In genomic region chr2:79621755-79622154, GRCh38 we compare ENCODE assay signal across 20 cellular contexts.
A peak's percentile ranks its signal among the peaks of the same experiment; 100 is the strongest.
DNase-seq lines count a peak whose midpoint lies in the region; ATAC-seq, FAIRE-seq and TF ChIP-seq lines count a peak whose summit lies in the region.
"Had no signal": no experiment of that assay in that cellular context is flagged by ENCODE, and none has a peak within 500 bp of the region (broad histone marks: within the 10 kb centered on the region; RNA-seq: fewer than 3 reads in every experiment).

No MANE protein-coding gene starts in this region.

- peak overlapping the region; percentile 21 to 25; a peak in 3 of 6 replicates for H3K27ac ChIP-seq in A549
- H3K27ac ChIP-seq in IMR-90 (ENCODE audit: insufficient read depth, low read length) = no peak overlapping the region
- peak overlapping the region; percentile 42 for H3K27ac ChIP-seq in smooth muscle cell (ENCODE audit: low read depth)
- H3K27ac ChIP-seq: BLaER1 treated with 17β-estradiol and CSF1 and Interleukin-3, amounts not matched to agents 10 nM and 100 nM; C4-2B had no signal

- H3K79me1 ChIP-seq in IMR-90 (ENCODE audit: low read depth in 1 of 2, low read length in 2 of 2) = no peaks in the 10 kb centered on the region

- dilution Hi-C loops in IMR-90 (cut with HindIII; ENCODE audit: low sequenced_read_pairs, unreplicated experiment) = no loop called here

- no peak overlapping the region for H2BK15ac ChIP-seq in IMR-90 (ENCODE audit: low read depth, low read length)

- H3K4me3 ChIP-seq in A549 (no peak overlapping the region), IMR-90 (ENCODE audit: insufficient read depth, low read depth, low read length) (no peak overlapping the region), smooth muscle cell (no peak overlapping the region)
- H3K4me3 ChIP-seq: BLaER1 treated with 17β-estradiol and CSF1 and Interleukin-3, amounts not matched to agents 10 nM and 100 nM had no signal

- no peak overlapping the region for H2BK120ac ChIP-seq in IMR-90 (ENCODE audit: low read depth, low read length)

- no peak overlapping the region for H2AK9ac ChIP-seq in IMR-90 (replicated peaks; ENCODE audit: low read depth, low read length, poor library complexity)

- ATAC-seq in A549 (no peak), IMR-90 (ENCODE audit: low read depth) (no peak), GM19324 (IDR thresholded peaks at IDR 0.05; ENCODE audit: low FRiP score, unreplicated experiment) (no peak)
- ATAC-seq: CD8-positive, alpha-beta T cell had no signal

- H3K4me2 ChIP-seq in A549 (no peak overlapping the region), IMR-90 (ENCODE audit: low read depth, low read length) (no peak overlapping the region), smooth muscle cell (no peak overlapping the region)
- H3K4me2 ChIP-seq: BLaER1 treated with 17β-estradiol and CSF1 and Interleukin-3, amounts not matched to agents 10 nM and 100 nM had no signal

- TF ChIP-seq CTCF in A549 (IDR thresholded peaks at IDR 0.05) (no peak), IMR-90 (conservative IDR thresholded peaks at IDR 0.05; ENCODE audit: low read depth, low read length) (no peak), smooth muscle cell (IDR thresholded peaks at IDR 0.05; ENCODE audit: borderline replicate concordance, insufficient read depth, poor library complexity, severe bottlenecking) (no peak)

- no peak for TF ChIP-seq EP300 in A549 (IDR thresholded peaks at IDR 0.05)

- H3K23ac ChIP-seq in IMR-90 (ENCODE audit: low read depth, low read length) = no peak overlapping the region

- H3K14ac ChIP-seq in IMR-90 (replicated peaks; ENCODE audit: low read depth, low read length) = no peak overlapping the region

- no peak overlapping the region for H3K9ac ChIP-seq in IMR-90 (ENCODE audit: low read depth, low read length)
- H3K9ac ChIP-seq in smooth muscle cell (ENCODE audit: low read depth) = no peak overlapping the region
- H3K9ac ChIP-seq: BLaER1 treated with 17β-estradiol and CSF1 and Interleukin-3, amounts not matched to agents 10 nM and 100 nM had no signal

- H3K4me1 ChIP-seq in A549 = peaks cover 36% of the 10 kb centered on the region
- H3K4me1 ChIP-seq in IMR-90 (ENCODE audit: control insufficient read depth, insufficient read depth, low read length) = no peaks in the 10 kb centered on the region
- no peaks in the 10 kb centered on the region for H3K4me1 ChIP-seq in smooth muscle cell (ENCODE audit: low read depth)
- H3K4me1 ChIP-seq: Caco-2 had no signal

- no peak overlapping the region for H2AK5ac ChIP-seq in IMR-90 (ENCODE audit: low read depth, low read length)

- no peak overlapping the region for H3K18ac ChIP-seq in IMR-90 (ENCODE audit: low read depth, low read length)

- no peak overlapping the region for H4K5ac ChIP-seq in IMR-90 (ENCODE audit: low read depth, low read length)

- H3K27me3 ChIP-seq in IMR-90 (ENCODE audit: control insufficient read depth, insufficient read depth, low read length) (no peaks in the 10 kb centered on the region), smooth muscle cell (ENCODE audit: low read depth) (peaks cover 4% of the 10 kb centered on the region)
- H3K27me3 ChIP-seq: BLaER1 treated with 17β-estradiol and CSF1 and Interleukin-3, amounts not matched to agents 10 nM and 100 nM had no signal

- POLR2A ChIA-PET in A549 (lab: Yijun Ruan, JAX) (no interaction called here), IMR-90 (lab: Charles Lee; ENCODE audit: unreplicated experiment) (no interaction called here)

- no peak for TF ChIP-seq RAD21 in A549 (conservative IDR thresholded peaks at IDR 0.05 in 1 of 2, IDR thresholded peaks at IDR 0.05 in 1 of 2)
- TF ChIP-seq RAD21 in IMR-90 (IDR thresholded peaks at IDR 0.05; ENCODE audit: low read length) = no peak

- peaks cover 10% of the 10 kb centered on the region for H3F3A ChIP-seq in smooth muscle cell (ENCODE audit: low read depth)

- DNase-seq in A549 (ENCODE audit: low read depth in 1 of 2, low spot score in 1 of 2) = no peak
- DNase-seq in IMR-90 = no peak
- DNase-seq in smooth muscle cell (lab: John Stamatoyannopoulos, UW; ENCODE audit: unreplicated experiment) = no peak
- DNase-seq in stimulated activated CD4-positive, alpha-beta T cell treated with anti-CD3 and anti-CD28 coated beads, Interleukin-4, amount 100 ng/mL, for 24 hours = no peak
- DNase-seq: 8988T; AML-193; Caco-2; Calu3; CD4-positive, alpha-beta T cell; CD8-positive, alpha-beta T cell; DMS79 treated with DMSO at 0.1 percent for 48 hours; GF-D8 had no signal

- in situ Hi-C loops in IMR-90 (cut with MboI; ENCODE audit: low sequenced_read_pairs) = no loop called here

- WGBS in A549 (ENCODE audit: missing lambda C conversion rate) = 90% methylated on average over 1 of the region's 1 CpG
- no CpG with 5 or more reads among the region's 1 CpG for WGBS in IMR-90 (ENCODE audit: extremely low coverage in 2 of 2, insufficient read length in 1 of 2), 2 experiments
- WGBS in smooth muscle cell (ENCODE audit: low lambda C conversion rate) = 92% methylated on average over 1 of the region's 1 CpG

- H2AFZ ChIP-seq in IMR-90 (replicated peaks; ENCODE audit: low read length, poor library complexity) (no peak overlapping the region), smooth muscle cell (ENCODE audit: low read depth) (no peak overlapping the region)

- TF ChIP-seq POLR2A in A549 (IDR thresholded peaks at IDR 0.05; ENCODE audit: low read length) (no peak), IMR-90 (IDR thresholded peaks at IDR 0.05; ENCODE audit: low read depth, low read length) (no peak)

- H2BK20ac ChIP-seq in IMR-90 (ENCODE audit: low read depth, low read length) = no peak overlapping the region

- no peak for FAIRE-seq in A549 (lab: Jason Lieb, UNC)
- FAIRE-seq: A204.1, D721Med, G401.6, GM12891, GM19239 had no signal

- CTCF ChIA-PET in A549 (lab: Yijun Ruan, JAX) (no interaction called here), IMR-90 (lab: Yijun Ruan, JAX) (no interaction called here)

- H4K20me1 ChIP-seq in IMR-90 (ENCODE audit: insufficient read depth, low read length) = no peaks in the 10 kb centered on the region
- no peaks in the 10 kb centered on the region for H4K20me1 ChIP-seq in smooth muscle cell (ENCODE audit: low read depth)
- H4K20me1 ChIP-seq: BLaER1 treated with 17β-estradiol and CSF1 and Interleukin-3, amounts not matched to agents 10 nM and 100 nM had no signal

- H3K4ac ChIP-seq in IMR-90 (ENCODE audit: low read depth, low read length) = no peak overlapping the region

- H3K36me3 ChIP-seq in IMR-90 (ENCODE audit: control insufficient read depth, insufficient read depth, low read length) (no peaks in the 10 kb centered on the region), smooth muscle cell (ENCODE audit: low read depth) (no peaks in the 10 kb centered on the region)
- H3K36me3 ChIP-seq: BLaER1 treated with 17β-estradiol and CSF1 and Interleukin-3, amounts not matched to agents 10 nM and 100 nM had no signal

- BruUV-seq in IMR-90 (replicated peaks; lab: Mats Ljungman, UMichigan) = no TSS peak

- no peaks in the 10 kb centered on the region for H3K9me1 ChIP-seq in IMR-90 (ENCODE audit: insufficient read depth, low read length)

- no peak overlapping the region for H3K56ac ChIP-seq in IMR-90 (ENCODE audit: extremely low read depth, insufficient read depth, low read length)

- no peaks in the 10 kb centered on the region for H3K79me2 ChIP-seq in smooth muscle cell (ENCODE audit: low read depth)

- no peak overlapping the region for H2BK5ac ChIP-seq in IMR-90 (ENCODE audit: low read depth, low read length, poor library complexity, severe bottlenecking)

- intact Hi-C loops in IMR-90 (cut with micrococcal nuclease) = no loop called here

- H4K91ac ChIP-seq in IMR-90 (ENCODE audit: insufficient read depth, low read depth, low read length) = no peak overlapping the region

- H4K8ac ChIP-seq in IMR-90 (ENCODE audit: low read depth in 2 of 2, low read length in 2 of 2) = no peak overlapping the region

- H3K9me3 ChIP-seq in A549 (peaks cover 7% of the 10 kb centered on the region; the same call in 1 of the 3 replicates), IMR-90 (ENCODE audit: control insufficient read depth, insufficient read depth, low read length) (no peaks in the 10 kb centered on the region; the same call in 1 of the 2 replicates), smooth muscle cell (replicated peaks; ENCODE audit: low read depth) (no peaks in the 10 kb centered on the region)
- H3K9me3 ChIP-seq: BLaER1 treated with 17β-estradiol and CSF1 and Interleukin-3, amounts not matched to agents 10 nM and 100 nM; Caco-2 had no signal

TF ChIP-seq in A549, 52 proteins besides CTCF, POLR2A, EP300 and RAD21:
- TF ChIP-seq FOSB (CRISPR knock-in tag; IDR thresholded peaks at IDR 0.05) = no peak
- TF ChIP-seq USF2 (IDR thresholded peaks at IDR 0.05) = no peak
- TF ChIP-seq MAFK (IDR thresholded peaks at IDR 0.05; ENCODE audit: partially characterized antibody) = peak; percentile 72

TF ChIP-seq in IMR-90, 13 proteins besides CTCF, POLR2A, EP300 and RAD21:
- TF ChIP-seq ELK1 (IDR thresholded peaks at IDR 0.05; ENCODE audit: borderline replicate concordance, low read depth, low read length) (no peak), MAFK (IDR thresholded peaks at IDR 0.05; ENCODE audit: low read depth, low read length) (peak; percentile 36; the same call in 1 of the 2 replicates)
